8 cellular contexts compared by ENCODE assay signal in the genomic region with DNA sequence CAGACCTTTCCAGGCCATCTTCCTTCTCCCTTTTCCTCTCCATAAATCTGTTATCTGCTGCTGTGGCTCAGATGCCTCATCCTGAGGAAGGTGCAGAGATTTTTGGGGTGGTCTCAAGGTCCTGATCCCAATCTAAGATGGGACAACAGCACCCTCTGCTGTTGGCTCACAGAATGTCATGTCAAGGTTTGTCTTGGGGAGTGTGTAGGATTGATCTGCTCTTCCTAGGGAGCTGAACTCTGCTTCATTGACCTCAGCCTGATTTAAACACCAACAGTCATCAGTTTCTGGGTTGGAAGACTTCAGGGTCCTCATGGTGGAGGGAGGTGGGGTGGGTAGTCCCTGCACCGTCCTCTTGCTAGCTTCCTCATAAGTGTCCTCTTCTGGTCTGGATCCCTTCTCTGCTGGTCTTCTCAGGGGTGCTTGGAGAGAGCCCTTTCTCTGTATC.
DNase-seq lines count a peak whose midpoint lies in the region; ATAC-seq lines count a peak whose summit lies in the region.

No MANE protein-coding gene starts in this region.

- in situ Hi-C loops in Caki2 (cut with HindIII; ENCODE audit: low pct_unique_long_range_greater_than_20kb, low sequenced_read_pairs) = loop anchor here (25.0 kb wide), 1 partner anchor 340 kb away; the partner anchor contains the start of gene FMOD

- intact Hi-C loops in right cardiac atrium (cut with DNase I) = loop anchor here (2.0 to 10.0 kb wide), 4 partner anchors 75 to 337 kb away; partner anchors contain the start of gene ATP2B4 (in 2 of the 4)
- intact Hi-C loops in sciatic nerve (cut with DNase I) = loop anchor here (5.0 kb wide), 1 partner anchor 195 kb away; no protein-coding TSS in a partner anchor

- H3K27me3 ChIP-seq in right cardiac atrium (ENCODE audit: control insufficient read depth, insufficient read depth) = no peaks in the 10 kb centered on the region

- no peaks in the 10 kb centered on the region for H3K4me1 Mint-ChIP-seq in activated naive CD8-positive, alpha-beta T cell treated with anti-CD3 and anti-CD28 coated beads, Interleukin-2, amount 50 U/mL, for 24 hours

- H3K4me3 Mint-ChIP-seq in activated naive CD8-positive, alpha-beta T cell treated with anti-CD3 and anti-CD28 coated beads, Interleukin-2, amount 50 U/mL, for 24 hours = no peak overlapping the region

- H3K4me1 ChIP-seq in right cardiac atrium (ENCODE audit: control insufficient read depth, insufficient read depth, low read length) = peaks cover under 1% of the 10 kb centered on the region

- 80% methylated on average over 1 of the region's 1 CpG for WGBS in right cardiac atrium

- H3K9me3 Mint-ChIP-seq in activated naive CD8-positive, alpha-beta T cell treated with anti-CD3 and anti-CD28 coated beads, Interleukin-2, amount 50 U/mL, for 24 hours = no peaks in the 10 kb centered on the region

- H3K27ac ChIP-seq in right cardiac atrium (ENCODE audit: low read length) = no peak overlapping the region

- H3K4me3 ChIP-seq in right cardiac atrium (ENCODE audit: low read length) = no peak overlapping the region

- ATAC-seq in activated naive CD8-positive, alpha-beta T cell treated with anti-CD3 and anti-CD28 coated beads, Interleukin-2, amount 50 U/mL, for 24 hours = peak; percentile 59
- peak; percentile 57 to 68 for ATAC-seq in right cardiac atrium
- peak; percentile 74 for ATAC-seq in sciatic nerve
- ATAC-seq in GM21576 (IDR thresholded peaks at IDR 0.05; ENCODE audit: unreplicated experiment) = no peak
- no peak for ATAC-seq in HG03460 (IDR thresholded peaks at IDR 0.05; ENCODE audit: unreplicated experiment)

- peak overlapping the region; percentile 11 for H3K27ac Mint-ChIP-seq in activated naive CD8-positive, alpha-beta T cell treated with anti-CD3 and anti-CD28 coated beads, Interleukin-2, amount 50 U/mL, for 24 hours

- DNase-seq in Caki2 (ENCODE audit: low read depth) (peak; percentile 48), HuH-7 (ENCODE audit: low spot score) (peak; percentile 63), T follicular helper cell (ENCODE audit: low read depth) (peak; percentile 44), right cardiac atrium (peak; percentile 33 to 67 (median 56)), sciatic nerve (ENCODE audit: low spot score) (peak; percentile 72)
- DNase-seq in activated naive CD8-positive, alpha-beta T cell treated with anti-CD3 and anti-CD28 coated beads, Interleukin-2, amount 50 U/mL, for 24 hours = peak; percentile 74

- H3K36me3 Mint-ChIP-seq in activated naive CD8-positive, alpha-beta T cell treated with anti-CD3 and anti-CD28 coated beads, Interleukin-2, amount 50 U/mL, for 24 hours (ENCODE audit: low read depth) = peaks cover 11% of the 10 kb centered on the region

- no peaks in the 10 kb centered on the region for H3K27me3 Mint-ChIP-seq in activated naive CD8-positive, alpha-beta T cell treated with anti-CD3 and anti-CD28 coated beads, Interleukin-2, amount 50 U/mL, for 24 hours

- no peaks in the 10 kb centered on the region for H3K9me3 ChIP-seq in right cardiac atrium (ENCODE audit: control insufficient read depth, low read length)

Comparison
In these comparisons a context has a peak if more than half of its experiments do, and no peak if none do; other contexts are left out.
1. ATAC-seq: peak in activated naive CD8-positive, alpha-beta T cell treated with anti-CD3 and anti-CD28 coated beads, Interleukin-2, amount 50 U/mL, for 24 hours (single experiment), right cardiac atrium (2 of 2) and sciatic nerve (single experiment); none in GM21576 (single experiment) and HG03460 (single experiment).
2. Peak in every context shown above with its lines, with median percentiles within 50 percentile points of each other: DNase-seq.